2 cellular contexts compared by ENCODE assay signal in the genomic region with DNA sequence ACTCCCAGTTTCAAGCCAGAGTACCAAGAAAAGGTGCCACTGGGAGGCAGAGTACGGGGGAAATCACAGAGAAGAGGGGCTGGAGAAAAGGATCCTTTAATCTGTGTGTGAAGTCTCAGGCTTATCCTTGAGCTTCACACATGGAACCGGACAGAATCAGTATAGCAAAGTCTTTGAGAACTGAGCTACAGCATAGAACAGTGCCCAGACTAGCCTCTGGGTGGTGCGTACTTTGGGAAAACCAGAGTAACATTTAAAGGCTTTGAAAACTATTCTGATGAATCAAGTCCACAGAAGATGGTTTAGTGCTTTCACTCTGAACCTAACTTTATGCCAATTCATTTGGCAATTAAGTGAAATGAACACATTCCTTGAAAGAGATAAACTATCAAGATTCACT.
A peak's percentile ranks its signal among the peaks of the same experiment; 100 is the strongest.
TF ChIP-seq lines count a peak whose summit lies in the region.

No MANE protein-coding gene starts in this region.

TF ChIP-seq in IMR-90, 13 proteins besides CTCF, POLR2A, EP300 and RAD21:
- TF ChIP-seq MAZ (IDR thresholded peaks at IDR 0.05; ENCODE audit: borderline replicate concordance, low read depth, low read length) = no peak
- peak; percentile 13; the same call in 1 of the 2 replicates for TF ChIP-seq SMC3 (IDR thresholded peaks at IDR 0.05; ENCODE audit: low read depth, low read length)
- TF ChIP-seq RCOR1 (IDR thresholded peaks at IDR 0.05; ENCODE audit: insufficient replicate concordance, low read length) = no peak
- no peak for TF ChIP-seq MAFK (IDR thresholded peaks at IDR 0.05; ENCODE audit: low read depth, low read length)
- no peak for TF ChIP-seq BHLHE40 (IDR thresholded peaks at IDR 0.05; ENCODE audit: low read depth, low read length)
- no peak for TF ChIP-seq NFE2L2 (IDR thresholded peaks at IDR 0.05; ENCODE audit: low read depth, low read length)

TF ChIP-seq in K562, 482 proteins besides CTCF, POLR2A, EP300 and RAD21:
- TF ChIP-seq FOXM1 (IDR thresholded peaks at IDR 0.05; ENCODE audit: low read depth) (no peak), FOXM1 (CRISPR knock-in tag; IDR thresholded peaks at IDR 0.05; ENCODE audit: low read depth) (no peak), MIER1 (IDR thresholded peaks at IDR 0.05; ENCODE audit: low read depth) (no peak), MCM5 (IDR thresholded peaks at IDR 0.05; ENCODE audit: low read depth) (no peak), ZNF146 (CRISPR knock-in tag; IDR thresholded peaks at IDR 0.05; ENCODE audit: unreplicated experiment) (no peak), PTBP1 (IDR thresholded peaks at IDR 0.05; ENCODE audit: low read depth, low read length) (no peak), YY1 (IDR thresholded peaks at IDR 0.05; ENCODE audit: borderline replicate concordance in 1 of 3, control insufficient read depth in 1 of 3, extremely low read depth in 1 of 3, insufficient read depth in 3 of 3, insufficient read length in 1 of 3, insufficient replicate concordance in 2 of 3, low read depth in 1 of 3, low read length in 2 of 3) (no peak), ARID1B (IDR thresholded peaks at IDR 0.05) (no peak), SETDB1 (IDR thresholded peaks at IDR 0.05; ENCODE audit: low read length) (no peak), GTF2E2 (tag; IDR thresholded peaks at IDR 0.05) (no peak), FOXA1 (IDR thresholded peaks at IDR 0.05; ENCODE audit: borderline replicate concordance) (no peak), HSF4 (CRISPR knock-in tag; IDR thresholded peaks at IDR 0.05; ENCODE audit: borderline replicate concordance) (no peak), NFATC3 (IDR thresholded peaks at IDR 0.05) (no peak), ZNF75A (CRISPR knock-in tag; IDR thresholded peaks at IDR 0.05) (no peak), ZNF175 (CRISPR knock-in tag; IDR thresholded peaks at IDR 0.05; ENCODE audit: low read depth) (no peak), KHSRP (IDR thresholded peaks at IDR 0.05) (no peak), SPI1 (IDR thresholded peaks at IDR 0.05; ENCODE audit: borderline replicate concordance, low read depth, low read length) (no peak), CC2D1A (IDR thresholded peaks at IDR 0.05) (no peak)
- TF ChIP-seq, protein P1, sequence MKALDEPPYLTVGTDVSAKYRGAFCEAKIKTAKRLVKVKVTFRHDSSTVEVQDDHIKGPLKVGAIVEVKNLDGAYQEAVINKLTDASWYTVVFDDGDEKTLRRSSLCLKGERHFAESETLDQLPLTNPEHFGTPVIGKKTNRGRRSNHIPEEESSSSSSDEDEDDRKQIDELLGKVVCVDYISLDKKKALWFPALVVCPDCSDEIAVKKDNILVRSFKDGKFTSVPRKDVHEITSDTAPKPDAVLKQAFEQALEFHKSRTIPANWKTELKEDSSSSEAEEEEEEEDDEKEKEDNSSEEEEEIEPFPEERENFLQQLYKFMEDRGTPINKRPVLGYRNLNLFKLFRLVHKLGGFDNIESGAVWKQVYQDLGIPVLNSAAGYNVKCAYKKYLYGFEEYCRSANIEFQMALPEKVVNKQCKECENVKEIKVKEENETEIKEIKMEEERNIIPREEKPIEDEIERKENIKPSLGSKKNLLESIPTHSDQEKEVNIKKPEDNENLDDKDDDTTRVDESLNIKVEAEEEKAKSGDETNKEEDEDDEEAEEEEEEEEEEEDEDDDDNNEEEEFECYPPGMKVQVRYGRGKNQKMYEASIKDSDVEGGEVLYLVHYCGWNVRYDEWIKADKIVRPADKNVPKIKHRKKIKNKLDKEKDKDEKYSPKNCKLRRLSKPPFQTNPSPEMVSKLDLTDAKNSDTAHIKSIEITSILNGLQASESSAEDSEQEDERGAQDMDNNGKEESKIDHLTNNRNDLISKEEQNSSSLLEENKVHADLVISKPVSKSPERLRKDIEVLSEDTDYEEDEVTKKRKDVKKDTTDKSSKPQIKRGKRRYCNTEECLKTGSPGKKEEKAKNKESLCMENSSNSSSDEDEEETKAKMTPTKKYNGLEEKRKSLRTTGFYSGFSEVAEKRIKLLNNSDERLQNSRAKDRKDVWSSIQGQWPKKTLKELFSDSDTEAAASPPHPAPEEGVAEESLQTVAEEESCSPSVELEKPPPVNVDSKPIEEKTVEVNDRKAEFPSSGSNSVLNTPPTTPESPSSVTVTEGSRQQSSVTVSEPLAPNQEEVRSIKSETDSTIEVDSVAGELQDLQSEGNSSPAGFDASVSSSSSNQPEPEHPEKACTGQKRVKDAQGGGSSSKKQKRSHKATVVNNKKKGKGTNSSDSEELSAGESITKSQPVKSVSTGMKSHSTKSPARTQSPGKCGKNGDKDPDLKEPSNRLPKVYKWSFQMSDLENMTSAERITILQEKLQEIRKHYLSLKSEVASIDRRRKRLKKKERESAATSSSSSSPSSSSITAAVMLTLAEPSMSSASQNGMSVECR (CRISPR knock-in tag; IDR thresholded peaks at IDR 0.05) = no peak
- TF ChIP-seq, protein P2, sequence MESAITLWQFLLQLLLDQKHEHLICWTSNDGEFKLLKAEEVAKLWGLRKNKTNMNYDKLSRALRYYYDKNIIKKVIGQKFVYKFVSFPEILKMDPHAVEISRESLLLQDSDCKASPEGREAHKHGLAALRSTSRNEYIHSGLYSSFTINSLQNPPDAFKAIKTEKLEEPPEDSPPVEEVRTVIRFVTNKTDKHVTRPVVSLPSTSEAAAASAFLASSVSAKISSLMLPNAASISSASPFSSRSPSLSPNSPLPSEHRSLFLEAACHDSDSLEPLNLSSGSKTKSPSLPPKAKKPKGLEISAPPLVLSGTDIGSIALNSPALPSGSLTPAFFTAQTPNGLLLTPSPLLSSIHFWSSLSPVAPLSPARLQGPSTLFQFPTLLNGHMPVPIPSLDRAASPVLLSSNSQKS (CRISPR knock-in tag; IDR thresholded peaks at IDR 0.05) = no peak
